ENCODE assay signal across 9 cellular contexts in genomic region chr5:52007230-52007858, GRCh38.
A peak's percentile ranks its signal among the peaks of the same experiment; 100 is the strongest.
DNase-seq lines count a peak whose midpoint lies in the region; ATAC-seq and TF ChIP-seq lines count a peak whose summit lies in the region.
"Had no signal": no experiment of that assay in that cellular context is flagged by ENCODE, and none has a peak within 500 bp of the region (broad histone marks: within the 10 kb centered on the region; RNA-seq: fewer than 3 reads in every experiment).

No MANE protein-coding gene starts in this region.

- in situ Hi-C loops in KBM-7 (cut with MboI; ENCODE audit: low pct_unique_long_range_greater_than_20kb, low sequenced_read_pairs), result loop anchor here (25.0 kb wide), 1 partner anchor 1045 kb away; no protein-coding TSS in a partner anchor

- no peaks in the 10 kb centered on the region for H3F3A ChIP-seq in PC-3 (ENCODE audit: low read length, unreplicated experiment)

- no peak overlapping the region for H3K27ac ChIP-seq in PC-3 (ENCODE audit: low read length)
- no peak overlapping the region for H3K27ac ChIP-seq in esophagus squamous epithelium
- H3K27ac ChIP-seq: BLaER1 treated with 17β-estradiol and CSF1 and Interleukin-3, amounts not matched to agents 10 nM and 100 nM had no signal

- peak; percentile 76 for ATAC-seq in PC-3
- no peak for ATAC-seq in stimulated activated effector memory CD8-positive, alpha-beta T cell treated with anti-CD3 and anti-CD28 coated beads, Interleukin-12 subunit alpha, Interleukin-12 subunit beta, amount 100 ng/mL, for 72 hours

- WGBS in esophagus squamous epithelium, 2 donors, result 27 to 32% methylated on average over 5 of the region's 5 CpGs

- no peak overlapping the region for H3K9ac ChIP-seq in PC-3 (ENCODE audit: low read length)
- H3K9ac ChIP-seq: BLaER1 treated with 17β-estradiol and CSF1 and Interleukin-3, amounts not matched to agents 10 nM and 100 nM had no signal

- intact Hi-C loops in PC-3 (cut with micrococcal nuclease) (loop anchor here (1.0 to 2.0 kb wide), 5 partner anchors 47 to 1048 kb away; no protein-coding TSS in a partner anchor), esophagus squamous epithelium (cut with DNase I) (loop anchor here (5.0 kb wide), 1 partner anchor 1045 kb away; no protein-coding TSS in a partner anchor)

- no peaks in the 10 kb centered on the region for H3K36me3 ChIP-seq in PC-3 (ENCODE audit: low read depth, low read length)
- H3K36me3 ChIP-seq in esophagus squamous epithelium, result no peaks in the 10 kb centered on the region
- H3K36me3 ChIP-seq: BLaER1 treated with 17β-estradiol and CSF1 and Interleukin-3, amounts not matched to agents 10 nM and 100 nM had no signal

- H3K4me1 ChIP-seq in PC-3 (ENCODE audit: insufficient read depth, low read length), result no peaks in the 10 kb centered on the region
- H3K4me1 ChIP-seq in esophagus squamous epithelium, result no peaks in the 10 kb centered on the region
- H3K4me1 ChIP-seq: BLaER1 treated with 17β-estradiol and CSF1 and Interleukin-3, amounts not matched to agents 10 nM and 100 nM had no signal

- DNase-seq in SIG-M5 treated with dmso at 0.1 percent for 504 hours (lab: John Stamatoyannopoulos, UW; ENCODE audit: unreplicated experiment) (peak; percentile 48), SIG-M5 (lab: John Stamatoyannopoulos, UW) (no peak), KBM-7 (peak; percentile 47), PC-3 (peak; percentile 51), esophagus squamous epithelium (lab: John Stamatoyannopoulos, UW) (no peak), retina (peak; percentile 58), germinal center (ENCODE audit: low spot score) (no peak)
- no peak for DNase-seq in stimulated activated effector memory CD8-positive, alpha-beta T cell treated with anti-CD3 and anti-CD28 coated beads, Interleukin-12 subunit alpha, Interleukin-12 subunit beta, amount 100 ng/mL, for 72 hours (ENCODE audit: low spot score in 2 of 2)

- POLR2A ChIA-PET in PC-3 (lab: Charles Lee; ENCODE audit: unreplicated experiment), result no interaction called here

- H3K4me3 Mint-ChIP-seq in stimulated activated effector memory CD8-positive, alpha-beta T cell treated with anti-CD3 and anti-CD28 coated beads, Interleukin-12 subunit alpha, Interleukin-12 subunit beta, amount 100 ng/mL, for 72 hours, result no peak overlapping the region

- no peaks in the 10 kb centered on the region for H3K4me1 Mint-ChIP-seq in stimulated activated effector memory CD8-positive, alpha-beta T cell treated with anti-CD3 and anti-CD28 coated beads, Interleukin-12 subunit alpha, Interleukin-12 subunit beta, amount 100 ng/mL, for 72 hours

- TF ChIP-seq POLR2A in esophagus squamous epithelium (IDR thresholded peaks at IDR 0.05), result no peak

- peak; percentile 81 for TF ChIP-seq CTCF in PC-3 (conservative IDR thresholded peaks at IDR 0.05; ENCODE audit: low read depth, low read length)
- peak in 4 of 6 experiments; percentile 20 to 56 (median 46) for TF ChIP-seq CTCF in esophagus squamous epithelium (IDR thresholded peaks at IDR 0.05)

- H3K9me3 ChIP-seq in PC-3 (ENCODE audit: low read length) (no peaks in the 10 kb centered on the region), esophagus squamous epithelium (no peaks in the 10 kb centered on the region)
- H3K9me3 ChIP-seq: BLaER1 treated with 17β-estradiol and CSF1 and Interleukin-3, amounts not matched to agents 10 nM and 100 nM had no signal

- no peak overlapping the region for H3K27ac Mint-ChIP-seq in stimulated activated effector memory CD8-positive, alpha-beta T cell treated with anti-CD3 and anti-CD28 coated beads, Interleukin-12 subunit alpha, Interleukin-12 subunit beta, amount 100 ng/mL, for 72 hours

- no TSS peak for BruUV-seq in PC-3 (replicated peaks; lab: Mats Ljungman, UMichigan)

- H3K9me3 Mint-ChIP-seq in stimulated activated effector memory CD8-positive, alpha-beta T cell treated with anti-CD3 and anti-CD28 coated beads, Interleukin-12 subunit alpha, Interleukin-12 subunit beta, amount 100 ng/mL, for 72 hours, result peaks cover 2% of the 10 kb centered on the region

- H3K4me3 ChIP-seq in PC-3 (ENCODE audit: low read length) (no peak overlapping the region), esophagus squamous epithelium (no peak overlapping the region)
- H3K4me3 ChIP-seq: BLaER1 treated with 17β-estradiol and CSF1 and Interleukin-3, amounts not matched to agents 10 nM and 100 nM had no signal

- H3K9me2 ChIP-seq in PC-3 (replicated peaks; ENCODE audit: low read length), result no peaks in the 10 kb centered on the region

- no peaks in the 10 kb centered on the region for H3K36me3 Mint-ChIP-seq in stimulated activated effector memory CD8-positive, alpha-beta T cell treated with anti-CD3 and anti-CD28 coated beads, Interleukin-12 subunit alpha, Interleukin-12 subunit beta, amount 100 ng/mL, for 72 hours

- H2AFZ ChIP-seq in PC-3 (ENCODE audit: low read length), result peak overlapping the region; percentile 67

- CTCF ChIA-PET in PC-3 (lab: Charles Lee), result interaction anchor here (0.6 kb wide), 1 partner anchor 489 kb away, joined by 3 read pairs; no protein-coding TSS in a partner anchor

- H4K20me1 ChIP-seq in PC-3 (ENCODE audit: low read length), result no peaks in the 10 kb centered on the region
- H4K20me1 ChIP-seq: BLaER1 treated with 17β-estradiol and CSF1 and Interleukin-3, amounts not matched to agents 10 nM and 100 nM had no signal

- H3K4me2 ChIP-seq in PC-3 (ENCODE audit: low read length), result peak overlapping the region; percentile 44; the same call in 1 of the 2 replicates
- H3K4me2 ChIP-seq: BLaER1 treated with 17β-estradiol and CSF1 and Interleukin-3, amounts not matched to agents 10 nM and 100 nM had no signal

- H3K27me3 ChIP-seq in PC-3 (ENCODE audit: low read length), result no peaks in the 10 kb centered on the region
- no peaks in the 10 kb centered on the region for H3K27me3 ChIP-seq in esophagus squamous epithelium
- H3K27me3 ChIP-seq: BLaER1 treated with 17β-estradiol and CSF1 and Interleukin-3, amounts not matched to agents 10 nM and 100 nM had no signal

- H3K79me2 ChIP-seq in PC-3 (ENCODE audit: low read length), result no peaks in the 10 kb centered on the region

Comparison
In these comparisons a context has a peak if more than half of its experiments do, and no peak if none do; other contexts are left out.
1. DNase-seq: peak in SIG-M5 treated with dmso at 0.1 percent for 504 hours (single experiment), KBM-7 (single experiment), PC-3 (single experiment) and retina (single experiment); none in SIG-M5 (single experiment), esophagus squamous epithelium (single experiment), germinal center (single experiment) and stimulated activated effector memory CD8-positive, alpha-beta T cell treated with anti-CD3 and anti-CD28 coated beads, Interleukin-12 subunit alpha, Interleukin-12 subunit beta, amount 100 ng/mL, for 72 hours (0 of 2).